2 cellular contexts compared by ENCODE assay signal in genomic region chr3:16182183-16182582, GRCh38.
A peak's percentile ranks its signal among the peaks of the same experiment; 100 is the strongest.
TF ChIP-seq lines count a peak whose summit lies in the region.

No MANE protein-coding gene starts in this region.

TF ChIP-seq in SK-N-SH, 30 proteins besides CTCF, POLR2A, EP300 and RAD21:
- TF ChIP-seq TCF12 (IDR thresholded peaks at IDR 0.05), result peak; percentile 34
- TF ChIP-seq JUND (IDR thresholded peaks at IDR 0.05), result no peak
- TF ChIP-seq SIN3A (IDR thresholded peaks at IDR 0.05; ENCODE audit: borderline replicate concordance, low read depth, low read length), result no peak
- TF ChIP-seq IRF3 (IDR thresholded peaks at IDR 0.05; ENCODE audit: low read depth, low read length), result no peak
- TF ChIP-seq FOXJ3 (CRISPR knock-in tag; IDR thresholded peaks at IDR 0.05), result no peak
- peak; percentile 55 for TF ChIP-seq FOSL2 (IDR thresholded peaks at IDR 0.05; ENCODE audit: borderline replicate concordance, low read depth)
- peak; percentile 49; the same call in 1 of the 2 replicates for TF ChIP-seq PBX3 (IDR thresholded peaks at IDR 0.05)
- peak; percentile 26; the same call in 1 of the 2 replicates for TF ChIP-seq REST (IDR thresholded peaks at IDR 0.05; ENCODE audit: low read depth, low read length)
TF ChIP-seq in SK-N-SH: peak in this region for 4.

TF ChIP-seq in SK-N-SH treated with all-trans-retinoic acid at 6 μM for 48 hours, 23 proteins besides CTCF, POLR2A, EP300 and RAD21 (continued from another document):
- TF ChIP-seq TOX (CRISPR knock-in tag; IDR thresholded peaks at IDR 0.05; ENCODE audit: borderline replicate concordance) (no peak), BACH2 (CRISPR knock-in tag; IDR thresholded peaks at IDR 0.05; ENCODE audit: borderline replicate concordance) (no peak), CSRNP3 (CRISPR knock-in tag; IDR thresholded peaks at IDR 0.05) (no peak), OSR1 (CRISPR knock-in tag; IDR thresholded peaks at IDR 0.05) (no peak), ESRRG (CRISPR knock-in tag; IDR thresholded peaks at IDR 0.05) (no peak), PATZ1 (CRISPR knock-in tag; IDR thresholded peaks at IDR 0.05; ENCODE audit: borderline replicate concordance) (no peak), ZNF8 (CRISPR knock-in tag; IDR thresholded peaks at IDR 0.05) (no peak), CSDC2 (CRISPR knock-in tag; IDR thresholded peaks at IDR 0.05) (no peak), SNAI2 (CRISPR knock-in tag; IDR thresholded peaks at IDR 0.05) (no peak), ZNF70 (CRISPR knock-in tag; IDR thresholded peaks at IDR 0.05) (no peak), ARNTL (CRISPR knock-in tag; IDR thresholded peaks at IDR 0.05; ENCODE audit: borderline replicate concordance, low read depth) (no peak), TSHZ2 (CRISPR knock-in tag; IDR thresholded peaks at IDR 0.05) (no peak), POU6F1 (CRISPR knock-in tag; IDR thresholded peaks at IDR 0.05; ENCODE audit: borderline replicate concordance, low read depth) (no peak), GLIS3 (CRISPR knock-in tag; IDR thresholded peaks at IDR 0.05) (no peak), TCF4 (CRISPR knock-in tag; IDR thresholded peaks at IDR 0.05; ENCODE audit: borderline replicate concordance) (no peak), CREB5 (CRISPR knock-in tag; IDR thresholded peaks at IDR 0.05; ENCODE audit: low read depth) (no peak)
